Comparison of ENCODE assay signal across 11 cellular contexts in genomic region chr2:85253890-85254289, GRCh38.
"Had no signal": no experiment of that assay in that cellular context is flagged by ENCODE, and none has a peak within 500 bp of the region (broad histone marks: within the 10 kb centered on the region; RNA-seq: fewer than 3 reads in every experiment).

No MANE protein-coding gene starts in this region.

- FAIRE-seq: colon had no signal

- H3K4me1 Mint-ChIP-seq: activated CD4-positive, alpha-beta memory T cell treated with anti-CD3 and anti-CD28 coated beads, Interleukin-2, amount 10 ng/mL, durations not matched to agents 7 days and 5 days had no signal

- DNase-seq: activated CD4-positive, alpha-beta memory T cell treated with anti-CD3 and anti-CD28 coated beads, Interleukin-2, amount 10 ng/mL, durations not matched to agents 7 days and 5 days; activated T-cell treated with anti-CD3 and anti-CD28 coated beads, Interleukin-2, amount 50 U/mL, for 72 hours; aorta; foreskin melanocyte; naive B cell; stimulated activated CD4-positive, alpha-beta T cell treated with anti-CD3 and anti-CD28 coated beads, Interleukin-4, amount 100 ng/mL, for 24 hours; stimulated activated naive CD8-positive, alpha-beta T cell treated with anti-CD3 and anti-CD28 coated beads, Interleukin-15, amount 100 ng/mL, for 72 hours; uterus had no signal

- ATAC-seq: activated T-cell treated with anti-CD3 and anti-CD28 coated beads, Interleukin-2, amount 50 U/mL, for 72 hours; heart left ventricle; stimulated activated naive CD8-positive, alpha-beta T cell treated with anti-CD3 and anti-CD28 coated beads, Interleukin-15, amount 100 ng/mL, for 72 hours had no signal

- H3K27ac ChIP-seq: thoracic aorta had no signal

- H3K27me3 Mint-ChIP-seq: activated CD4-positive, alpha-beta memory T cell treated with anti-CD3 and anti-CD28 coated beads, Interleukin-2, amount 10 ng/mL, durations not matched to agents 7 days and 5 days; naive B cell; stimulated activated naive CD8-positive, alpha-beta T cell treated with anti-CD3 and anti-CD28 coated beads, Interleukin-15, amount 100 ng/mL, for 72 hours had no signal

- H3K36me3 ChIP-seq: heart left ventricle, thoracic aorta, uterus had no signal

- H3K36me3 Mint-ChIP-seq: naive B cell had no signal

- H3K27ac Mint-ChIP-seq: activated CD4-positive, alpha-beta memory T cell treated with anti-CD3 and anti-CD28 coated beads, Interleukin-2, amount 10 ng/mL, durations not matched to agents 7 days and 5 days; activated T-cell treated with anti-CD3 and anti-CD28 coated beads, Interleukin-2, amount 50 U/mL, for 72 hours; stimulated activated naive CD8-positive, alpha-beta T cell treated with anti-CD3 and anti-CD28 coated beads, Interleukin-15, amount 100 ng/mL, for 72 hours had no signal

- H3K9me3 Mint-ChIP-seq: activated CD4-positive, alpha-beta memory T cell treated with anti-CD3 and anti-CD28 coated beads, Interleukin-2, amount 10 ng/mL, durations not matched to agents 7 days and 5 days; activated T-cell treated with anti-CD3 and anti-CD28 coated beads, Interleukin-2, amount 50 U/mL, for 72 hours; naive B cell; stimulated activated naive CD8-positive, alpha-beta T cell treated with anti-CD3 and anti-CD28 coated beads, Interleukin-15, amount 100 ng/mL, for 72 hours had no signal

- H3K27me3 ChIP-seq: heart left ventricle, uterus had no signal

- H3K4me3 ChIP-seq: heart left ventricle, thoracic aorta, uterus had no signal

- H3K4me3 Mint-ChIP-seq: activated CD4-positive, alpha-beta memory T cell treated with anti-CD3 and anti-CD28 coated beads, Interleukin-2, amount 10 ng/mL, durations not matched to agents 7 days and 5 days; activated T-cell treated with anti-CD3 and anti-CD28 coated beads, Interleukin-2, amount 50 U/mL, for 72 hours; naive B cell; stimulated activated naive CD8-positive, alpha-beta T cell treated with anti-CD3 and anti-CD28 coated beads, Interleukin-15, amount 100 ng/mL, for 72 hours had no signal

- H3K9me3 ChIP-seq: heart left ventricle, thoracic aorta, uterus had no signal
